8 cellular contexts compared by ENCODE assay signal in genomic region chr11:1172729-1173117, GRCh38. TPM values are rescaled to one million over a fixed set of nuclear protein-coding genes. Genes with fewer than 3 reads are reported as not detected.
"Had no signal": no experiment of that assay in that cellular context is flagged by ENCODE, and none has a peak within 500 bp of the region (broad histone marks: within the 10 kb centered on the region; RNA-seq: fewer than 3 reads in every experiment).

No MANE protein-coding gene starts in this region.

- H3K4me3 ChIP-seq: GM23338, K562 had no signal

- DNase-seq: H9, HCEC 1CT, IMR-90 had no signal

- ATAC-seq: GM23338, K562 had no signal

- FAIRE-seq: H1, H54, HTR-8/SVneo, K562 had no signal

RNA-seq across cellular contexts. Expression of gene MUC5AC, which starts 15.0 kb away (rescaled TPM):
- total RNA-seq: GM23338, H1, H9, IMR-90, K562 had no signal
- polyA plus RNA-seq: GM23338, H1, K562 had no signal

RNA-seq across cellular contexts. Expression of gene MUC5B, which starts 50.1 kb away (rescaled TPM):
- total RNA-seq: H9, IMR-90 had no signal
- polyA plus RNA-seq: IMR-90 had no signal
